15 cellular contexts compared by ENCODE assay signal in genomic region chr12:131283191-131283861, GRCh38.
"Had no signal": no experiment of that assay in that cellular context is flagged by ENCODE, and none has a peak within 500 bp of the region (broad histone marks: within the 10 kb centered on the region; RNA-seq: fewer than 3 reads in every experiment).

No MANE protein-coding gene starts in this region.

- DNase-seq: activated CD4-positive, alpha-beta T cell treated with anti-CD3 and anti-CD28 coated beads, Interleukin-2, amount 50 U/mL, for 4 hours; activated CD4-positive, CD25-positive, alpha-beta regulatory T cell; brain microvascular endothelial cell; cerebellar nuclear complex; effector CD8-positive, alpha-beta T cell; foreskin melanocyte; kidney glomerular epithelial cell; retina; stimulated activated CD4-positive, alpha-beta T cell treated with anti-CD3 and anti-CD28 coated beads, Interleukin-2, amount 100 ng/mL, for 48 hours; stimulated activated naive B cell treated with anti-CD40 and anti-IgM and Interleukin-4, amounts not matched to agents 10 μg/mL and 1 μg/mL and 100 μg/mL, for 72 hours; SW 1271 had no signal

- H3K27ac ChIP-seq: brain microvascular endothelial cell, parathyroid adenoma, tibial artery had no signal

- H3K36me3 ChIP-seq: brain microvascular endothelial cell, tibial artery had no signal

- H3K4me3 ChIP-seq: tibial artery had no signal

- H3K4me3 Mint-ChIP-seq: activated naive CD8-positive, alpha-beta T cell treated with anti-CD3 and anti-CD28 coated beads, Interleukin-2, amount 10 ng/mL, durations not matched to agents 7 days and 5 days; activated T-helper 1 cell treated with anti-CD3 and anti-CD28 coated beads, Interleukin-12 subunit alpha, Interleukin-12 subunit beta, Interleukin-2, Interleukin-4 antibody, amounts not matched to agents 30 ng/mL and 10 ng/mL and 1 ng/mL, durations not matched to agents 14 hours and 24 hours and 36 hours; stimulated activated naive B cell treated with anti-CD40 and anti-IgM and Interleukin-4, amounts not matched to agents 10 μg/mL and 1 μg/mL and 100 μg/mL, for 72 hours had no signal

- H3K27ac Mint-ChIP-seq: activated naive CD8-positive, alpha-beta T cell treated with anti-CD3 and anti-CD28 coated beads, Interleukin-2, amount 10 ng/mL, durations not matched to agents 7 days and 5 days; activated T-helper 1 cell treated with anti-CD3 and anti-CD28 coated beads, Interleukin-12 subunit alpha, Interleukin-12 subunit beta, Interleukin-2, Interleukin-4 antibody, amounts not matched to agents 30 ng/mL and 10 ng/mL and 1 ng/mL, durations not matched to agents 14 hours and 24 hours and 36 hours; stimulated activated naive B cell treated with anti-CD40 and anti-IgM and Interleukin-4, amounts not matched to agents 10 μg/mL and 1 μg/mL and 100 μg/mL, for 72 hours had no signal

- H3K9me3 Mint-ChIP-seq: activated T-helper 1 cell treated with anti-CD3 and anti-CD28 coated beads, Interleukin-12 subunit alpha, Interleukin-12 subunit beta, Interleukin-2, Interleukin-4 antibody, amounts not matched to agents 30 ng/mL and 10 ng/mL and 1 ng/mL, durations not matched to agents 14 hours and 24 hours and 36 hours had no signal

- H3K79me2 ChIP-seq: parathyroid adenoma had no signal

- H3K9me3 ChIP-seq: tibial artery had no signal

- H3K4me1 ChIP-seq: parathyroid adenoma, tibial artery had no signal

- H3K27me3 ChIP-seq: brain microvascular endothelial cell had no signal

- H2AFZ ChIP-seq: parathyroid adenoma had no signal

- H3K27me3 Mint-ChIP-seq: activated naive CD8-positive, alpha-beta T cell treated with anti-CD3 and anti-CD28 coated beads, Interleukin-2, amount 10 ng/mL, durations not matched to agents 7 days and 5 days had no signal

- H3K36me3 Mint-ChIP-seq: activated naive CD8-positive, alpha-beta T cell treated with anti-CD3 and anti-CD28 coated beads, Interleukin-2, amount 10 ng/mL, durations not matched to agents 7 days and 5 days; stimulated activated naive B cell treated with anti-CD40 and anti-IgM and Interleukin-4, amounts not matched to agents 10 μg/mL and 1 μg/mL and 100 μg/mL, for 72 hours had no signal

- H3K9ac ChIP-seq: parathyroid adenoma had no signal
